10 cellular contexts compared by ENCODE assay signal in the genomic region with DNA sequence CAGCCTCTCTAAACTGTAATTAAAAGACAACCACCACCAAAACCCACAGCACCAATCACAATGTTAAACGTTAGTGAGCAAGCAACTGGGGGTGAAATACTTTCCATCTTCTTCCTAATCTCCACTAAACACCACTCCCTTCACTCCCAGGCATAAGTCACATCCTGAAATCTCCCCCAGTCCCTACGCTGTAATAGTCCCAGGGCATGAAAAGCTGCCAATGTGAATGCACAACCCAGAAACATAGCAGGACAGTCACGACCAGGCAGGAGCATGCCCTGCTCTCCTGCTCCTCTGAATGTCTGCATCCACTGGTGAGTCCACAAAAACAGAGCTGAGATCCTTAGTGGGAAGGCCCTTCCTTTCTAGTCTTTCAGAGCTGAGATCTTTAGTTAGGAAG.
DNase-seq lines count a peak whose midpoint lies in the region; ATAC-seq and TF ChIP-seq lines count a peak whose summit lies in the region.
"Had no signal": no experiment of that assay in that cellular context is flagged by ENCODE, and none has a peak within 500 bp of the region (broad histone marks: within the 10 kb centered on the region; RNA-seq: fewer than 3 reads in every experiment).

No MANE protein-coding gene starts in this region.

- ATAC-seq in HG02571 (IDR thresholded peaks at IDR 0.05; ENCODE audit: unreplicated experiment), result no peak
- ATAC-seq in GM18873 (IDR thresholded peaks at IDR 0.05; ENCODE audit: low FRiP score, unreplicated experiment), result no peak
- no peak for ATAC-seq in HG03439 (IDR thresholded peaks at IDR 0.05; ENCODE audit: unreplicated experiment)

- WGBS in esophagus muscularis mucosa, result 79% methylated on average over 3 of the region's 3 CpGs

- no peak for TF ChIP-seq EP300 in esophagus muscularis mucosa (IDR thresholded peaks at IDR 0.05)

- peaks cover 18 to 36% (median 25%) of the 10 kb centered on the region in 4 donors for H3K4me1 ChIP-seq in esophagus muscularis mucosa
- peaks cover 45% of the 10 kb centered on the region for H3K4me1 ChIP-seq in osteoblast (ENCODE audit: insufficient read depth, low read length)

- TF ChIP-seq CTCF in esophagus muscularis mucosa (IDR thresholded peaks at IDR 0.05), result no peak
- TF ChIP-seq CTCF in osteoblast (IDR thresholded peaks at IDR 0.05; ENCODE audit: extremely low read depth, low read depth, low read length), result no peak

- no peak overlapping the region for H3K4me3 ChIP-seq in esophagus muscularis mucosa
- peak overlapping the region; percentile 34 for H3K4me3 ChIP-seq in osteoblast (ENCODE audit: insufficient read depth, low read length)
- H3K4me3 ChIP-seq: HAP-1 had no signal

- peak; percentile 67 for DNase-seq in AG20443 (ENCODE audit: low spot score)
- peak; percentile 84 for DNase-seq in NCI-H460 (ENCODE audit: extremely low read depth, low read depth)
- no peak for DNase-seq in esophagus muscularis mucosa (ENCODE audit: extremely low spot score)
- DNase-seq in osteoblast (ENCODE audit: insufficient read length, low spot score, missing footprints), result peak; percentile 71
- DNase-seq in RKO (ENCODE audit: low spot score), result no peak
- DNase-seq: activated T-cell treated with anti-CD3 and anti-CD28 coated beads, Interleukin-2, amount 50 U/mL, for 24 hours had no signal

- H4K20me1 ChIP-seq in osteoblast (ENCODE audit: insufficient read depth, low read length), result no peaks in the 10 kb centered on the region

- intact Hi-C loops in esophagus muscularis mucosa (cut with DNase I), result no loop called here

- no peaks in the 10 kb centered on the region for H3K27me3 ChIP-seq in esophagus muscularis mucosa
- no peaks in the 10 kb centered on the region for H3K27me3 ChIP-seq in osteoblast (ENCODE audit: insufficient read depth, low read length)

- peak overlapping the region; percentile 73 for H3K4me2 ChIP-seq in osteoblast (ENCODE audit: insufficient read depth, low read length)

- peak overlapping the region; percentile 24 for H2AFZ ChIP-seq in osteoblast (ENCODE audit: low read length)

- H3K36me3 ChIP-seq in esophagus muscularis mucosa, result no peaks in the 10 kb centered on the region
- H3K36me3 ChIP-seq in osteoblast (ENCODE audit: insufficient read depth, low read length), result no peaks in the 10 kb centered on the region
- H3K36me3 ChIP-seq: HAP-1 had no signal

- H3K9me3 ChIP-seq in esophagus muscularis mucosa (no peaks in the 10 kb centered on the region), osteoblast (ENCODE audit: low read depth, low read length) (no peaks in the 10 kb centered on the region)
- H3K9me3 ChIP-seq: HAP-1 had no signal

- no peak for TF ChIP-seq POLR2A in esophagus muscularis mucosa (IDR thresholded peaks at IDR 0.05; ENCODE audit: low read depth)

- H3K27ac ChIP-seq in esophagus muscularis mucosa (replicated peaks in 1 of 4) (peak overlapping the region in 3 of 4 donors; percentile 14 to 65 (median 60)), osteoblast (ENCODE audit: low read depth, low read length) (peak overlapping the region; percentile 99)

- H3K79me2 ChIP-seq in osteoblast (ENCODE audit: insufficient read depth, low read length), result peaks cover 11% of the 10 kb centered on the region

Comparison
In these comparisons a context has a peak if more than half of its experiments do, and no peak if none do; other contexts are left out.
1. DNase-seq: peak in AG20443 (single experiment), NCI-H460 (single experiment) and osteoblast (single experiment); none in esophagus muscularis mucosa (single experiment) and RKO (single experiment).